ENCODE assay signal across 8 cellular contexts in genomic region chr11:14380125-14380936, GRCh38. TPM values are rescaled to one million over a fixed set of nuclear protein-coding genes. Genes with fewer than 3 reads are reported as not detected.
DNase-seq lines count a peak whose midpoint lies in the region; ATAC-seq and TF ChIP-seq lines count a peak whose summit lies in the region.

No MANE protein-coding gene starts in this region.

- TF ChIP-seq POLR2A in esophagus squamous epithelium (IDR thresholded peaks at IDR 0.05), result no peak

- no peak for ATAC-seq in RWPE2 (ENCODE audit: low read depth)
- no peak for ATAC-seq in GM19397 (IDR thresholded peaks at IDR 0.05; ENCODE audit: unreplicated experiment)
- no peak for ATAC-seq in GM21423 (IDR thresholded peaks at IDR 0.05; ENCODE audit: unreplicated experiment)

- H3K4me1 Mint-ChIP-seq in Caco-2 (ENCODE audit: low read depth, unreplicated experiment), result peaks cover 7% of the 10 kb centered on the region
- peaks cover 2% of the 10 kb centered on the region for H3K4me1 Mint-ChIP-seq in progenitor cell of endocrine pancreas (ENCODE audit: low read depth)

- DNase-seq in Caco-2 (no peak), RWPE2 (ENCODE audit: low spot score) (no peak), esophagus squamous epithelium (lab: John Stamatoyannopoulos, UW) (no peak), progenitor cell of endocrine pancreas (ENCODE audit: low spot score, unreplicated experiment) (no peak), dermis blood vessel endothelial cell (no peak), posterior vena cava (ENCODE audit: low spot score) (no peak)

- H3K27ac Mint-ChIP-seq in Caco-2 (ENCODE audit: unreplicated experiment), result no peak overlapping the region
- no peak overlapping the region for H3K27ac Mint-ChIP-seq in progenitor cell of endocrine pancreas

- BruUV-seq in Caco-2 (replicated peaks; lab: Mats Ljungman, UMichigan), result no TSS peak

- peaks cover 9% of the 10 kb centered on the region for H3K4me1 ChIP-seq in Caco-2
- H3K4me1 ChIP-seq in RWPE2 (ENCODE audit: insufficient read depth, poor library complexity, severe bottlenecking), result no peaks in the 10 kb centered on the region
- peaks cover 0 to 15% (median 4%) of the 10 kb centered on the region in 3 donors for H3K4me1 ChIP-seq in esophagus squamous epithelium

- H3K27ac ChIP-seq in RWPE2 (ENCODE audit: poor library complexity, severe bottlenecking) (peak overlapping the region; percentile 22), esophagus squamous epithelium (peak overlapping the region in 3 of 4 donors; percentile 20 to 66 (median 58))

- H3K27me3 Mint-ChIP-seq in Caco-2 (ENCODE audit: insufficient read depth, unreplicated experiment) (peaks cover 12% of the 10 kb centered on the region), progenitor cell of endocrine pancreas (peaks cover 73% of the 10 kb centered on the region)

- H3K4me3 Mint-ChIP-seq in Caco-2 (ENCODE audit: unreplicated experiment) (peak overlapping the region; percentile 78), progenitor cell of endocrine pancreas (ENCODE audit: low read depth) (peak overlapping the region; percentile 58)

- 51 to 61% methylated on average over 10 to 12 of the region's 14 CpGs for WGBS in esophagus squamous epithelium, 2 donors

- H3K4me3 ChIP-seq in Caco-2 (ENCODE audit: low read depth, low read length), result peak overlapping the region; percentile 45
- H3K4me3 ChIP-seq in RWPE2 (ENCODE audit: severe bottlenecking), result peak overlapping the region; percentile 28
- H3K4me3 ChIP-seq in esophagus squamous epithelium, result peak overlapping the region; percentile 30 to 71 (median 54)

- no peak for TF ChIP-seq CTCF in Caco-2 (IDR thresholded peaks at IDR 0.05; ENCODE audit: insufficient read depth in 1 of 2, low read depth in 1 of 2, low read length in 1 of 2, severe bottlenecking in 1 of 2, unreplicated experiment in 1 of 2)
- no peak for TF ChIP-seq CTCF in RWPE2 (IDR thresholded peaks at IDR 0.05; ENCODE audit: poor library complexity, severe bottlenecking)
- TF ChIP-seq CTCF in esophagus squamous epithelium (IDR thresholded peaks at IDR 0.05), result no peak
- TF ChIP-seq CTCF in progenitor cell of endocrine pancreas (IDR thresholded peaks at IDR 0.05; ENCODE audit: unreplicated experiment), result no peak

- POLR2A ChIA-PET in Caco-2 (lab: Charles Lee), result no interaction called here

- H3K9me3 Mint-ChIP-seq in Caco-2 (ENCODE audit: unreplicated experiment) (no peaks in the 10 kb centered on the region), progenitor cell of endocrine pancreas (ENCODE audit: low read depth) (no peaks in the 10 kb centered on the region)

- no peaks in the 10 kb centered on the region for H3K9me3 ChIP-seq in Caco-2
- no peaks in the 10 kb centered on the region for H3K9me3 ChIP-seq in RWPE2 (ENCODE audit: severe bottlenecking)
- no peaks in the 10 kb centered on the region for H3K9me3 ChIP-seq in esophagus squamous epithelium

- H3K36me3 ChIP-seq in Caco-2 (ENCODE audit: control insufficient read depth, insufficient read depth, low read length) (no peaks in the 10 kb centered on the region), RWPE2 (ENCODE audit: low read depth) (no peaks in the 10 kb centered on the region), esophagus squamous epithelium (no peaks in the 10 kb centered on the region)

- intact Hi-C loops in Caco-2 (cut with micrococcal nuclease; ENCODE audit: unreplicated experiment), result no loop called here
- intact Hi-C loops in esophagus squamous epithelium (cut with DNase I), result no loop called here
- intact Hi-C loops in posterior vena cava (cut with DNase I), result loop anchor here in 1 of 2 donors (2.0 kb wide), 1 partner anchor 66 kb away; no protein-coding TSS in a partner anchor

- H3K36me3 Mint-ChIP-seq in Caco-2 (ENCODE audit: insufficient read depth, unreplicated experiment), result no peaks in the 10 kb centered on the region
- H3K36me3 Mint-ChIP-seq in progenitor cell of endocrine pancreas (ENCODE audit: insufficient read depth), result no peaks in the 10 kb centered on the region

- no peaks in the 10 kb centered on the region; the same call in 1 of the 2 replicates for H3K27me3 ChIP-seq in Caco-2 (replicated peaks; ENCODE audit: control insufficient read depth, insufficient read depth, low read length)
- no peaks in the 10 kb centered on the region for H3K27me3 ChIP-seq in RWPE2 (ENCODE audit: insufficient read depth, poor library complexity, severe bottlenecking)
- peaks cover 0 to 5% (median 0%) of the 10 kb centered on the region in 4 donors for H3K27me3 ChIP-seq in esophagus squamous epithelium

- CTCF ChIA-PET in Caco-2 (lab: Charles Lee), result no interaction called here

RNA-seq across cellular contexts. Expression of gene RRAS2, which starts 21.3 kb away (rescaled TPM):
- total RNA-seq in Caco-2 (2022), result 86.2 and 94.7 TPM in 2 replicates
- total RNA-seq in esophagus squamous epithelium, result 10 to 100 TPM; 14.1 to 42.5 (median 29.0) TPM
- total RNA-seq in progenitor cell of endocrine pancreas, result 45.5 and 46.6 TPM in 2 replicates
- 112 and 173 TPM in 2 replicates for total RNA-seq in dermis blood vessel endothelial cell
- 10 to 100 TPM; 15.8 to 31.3 TPM for total RNA-seq in posterior vena cava
